ENCODE assay signal across 17 cellular contexts in the genomic region with DNA sequence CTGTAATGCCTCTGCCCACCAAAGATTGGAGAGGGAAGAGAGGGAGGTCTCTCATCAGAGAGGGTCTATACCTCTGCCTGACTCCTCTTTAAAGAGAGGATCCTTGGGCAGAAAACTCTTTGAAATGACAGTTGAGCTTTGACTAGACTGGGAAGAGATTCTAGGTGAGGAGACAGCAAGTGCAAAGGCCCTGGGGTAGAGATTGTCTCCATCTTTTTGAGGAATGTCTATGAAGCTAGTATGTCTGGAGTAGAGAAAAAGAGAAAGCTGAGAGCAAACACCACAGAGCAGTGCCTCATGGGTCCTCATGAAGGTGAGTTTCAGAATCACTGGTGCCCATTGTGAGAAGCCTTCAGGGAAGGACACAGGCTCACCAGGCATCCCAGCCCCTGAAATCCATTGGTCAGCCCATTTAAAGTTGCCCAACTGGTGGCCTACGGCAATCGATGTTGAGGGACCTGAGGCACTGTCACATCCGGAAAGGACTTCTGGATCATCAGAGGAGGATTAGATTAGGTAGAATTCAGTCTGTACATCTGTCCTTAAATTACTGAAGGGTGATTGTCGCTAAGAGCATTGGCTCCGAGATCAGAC. TPM values are rescaled to one million over a fixed set of nuclear protein-coding genes. Genes with fewer than 3 reads are reported as not detected.
DNase-seq lines count a peak whose midpoint lies in the region; ATAC-seq and TF ChIP-seq lines count a peak whose summit lies in the region.
"Had no signal": no experiment of that assay in that cellular context is flagged by ENCODE, and none has a peak within 500 bp of the region (broad histone marks: within the 10 kb centered on the region; RNA-seq: fewer than 3 reads in every experiment).

No MANE protein-coding gene starts in this region.

- H3K9me3 ChIP-seq in CD8-positive, alpha-beta T cell (ENCODE audit: low read length) = no peaks in the 10 kb centered on the region
- H3K9me3 ChIP-seq in naive thymus-derived CD4-positive, alpha-beta T cell (ENCODE audit: control insufficient read depth in 2 of 3, low read length in 3 of 3) = no peaks in the 10 kb centered on the region
- H3K9me3 ChIP-seq: sigmoid colon, thyroid gland had no signal

- intact Hi-C loops in activated CD8-positive, alpha-beta T cell treated with anti-CD3 and anti-CD28 coated beads for 36 hours (cut with micrococcal nuclease) = no loop called here
- intact Hi-C loops in CD8-positive, alpha-beta T cell (cut with DNase I, micrococcal nuclease) = no loop called here
- intact Hi-C loops in naive thymus-derived CD4-positive, alpha-beta T cell (cut with micrococcal nuclease) = no loop called here

- POLR2A ChIA-PET in activated CD8-positive, alpha-beta T cell treated with anti-CD3 and anti-CD28 coated beads for 36 hours (lab: Charles Lee) = interaction anchor here (0.9 to 23.4 kb wide), 6 partner anchors 9 to 159 kb away, joined by 3 to 440 read pairs (median 3); partner anchors contain the start of gene LBH
- POLR2A ChIA-PET in activated CD8-positive, alpha-beta T cell treated with anti-CD3 and anti-CD28 coated beads, Interleukin-2, amount 10 ng/mL, durations not matched to agents 7 days and 5 days (lab: Charles Lee) = interaction anchor here (0.6 kb wide), 1 partner anchor 115 kb away, joined by 4 read pairs; no protein-coding TSS in a partner anchor
- POLR2A ChIA-PET in CD8-positive, alpha-beta T cell (lab: Charles Lee) = interaction anchor here (1.2 to 2.2 kb wide), 8 partner anchors 10 to 115 kb away, joined by 3 to 9 read pairs (median 4); no protein-coding TSS in a partner anchor
- POLR2A ChIA-PET in naive thymus-derived CD4-positive, alpha-beta T cell (lab: Charles Lee) = interaction anchor here (2.3 to 42.6 kb wide), 3 partner anchors 10 to 73 kb away, joined by 8 to 901 read pairs (median 110); partner anchors contain the start of gene LBH

- no peaks in the 10 kb centered on the region for H3K27me3 Mint-ChIP-seq in activated CD8-positive, alpha-beta T cell treated with anti-CD3 and anti-CD28 coated beads for 36 hours
- H3K27me3 Mint-ChIP-seq in activated CD8-positive, alpha-beta T cell treated with anti-CD3 and anti-CD28 coated beads, Interleukin-2, amount 10 ng/mL, durations not matched to agents 7 days and 5 days (ENCODE audit: low read depth) = no peaks in the 10 kb centered on the region
- H3K27me3 Mint-ChIP-seq in CD8-positive, alpha-beta T cell (ENCODE audit: low read depth) = no peaks in the 10 kb centered on the region
- H3K27me3 Mint-ChIP-seq in activated naive CD8-positive, alpha-beta T cell = no peaks in the 10 kb centered on the region
- H3K27me3 Mint-ChIP-seq in naive thymus-derived CD4-positive, alpha-beta T cell = no peaks in the 10 kb centered on the region

- TF ChIP-seq CTCF in activated CD8-positive, alpha-beta T cell treated with anti-CD3 and anti-CD28 coated beads for 36 hours (IDR thresholded peaks at IDR 0.05) = no peak
- no peak for TF ChIP-seq CTCF in CD8-positive, alpha-beta T cell (IDR thresholded peaks at IDR 0.05)

- H3K4me3 ChIP-seq in CD8-positive, alpha-beta T cell (ENCODE audit: low read depth, low read length) = no peak overlapping the region
- no peak overlapping the region for H3K4me3 ChIP-seq in naive thymus-derived CD4-positive, alpha-beta T cell (ENCODE audit: low read length)
- H3K4me3 ChIP-seq: sigmoid colon, thyroid gland had no signal

- no peak for DNase-seq in activated CD8-positive, alpha-beta T cell treated with anti-CD3 and anti-CD28 coated beads for 36 hours
- no peak for DNase-seq in activated CD8-positive, alpha-beta T cell treated with anti-CD3 and anti-CD28 coated beads, Interleukin-2, amount 10 ng/mL, durations not matched to agents 7 days and 5 days
- DNase-seq in CD8-positive, alpha-beta T cell = no peak
- no peak for DNase-seq in naive thymus-derived CD4-positive, alpha-beta T cell
- DNase-seq in NCI-H1417 (lab: John Stamatoyannopoulos, UW) = no peak
- no peak for DNase-seq in ureter (ENCODE audit: low spot score)
- DNase-seq in activated effector memory CD4-positive, alpha-beta T cell treated with anti-CD3 and anti-CD28 coated beads, Interleukin-2, amount 50 U/mL, for 16 hours = no peak
- DNase-seq: effector memory CD4-positive, alpha-beta T cell; left colon; NCI-H1436; NCI-H524; sigmoid colon; thyroid gland had no signal

- H3K36me3 Mint-ChIP-seq in activated CD8-positive, alpha-beta T cell treated with anti-CD3 and anti-CD28 coated beads for 36 hours (ENCODE audit: low read depth) = peaks cover 59% of the 10 kb centered on the region
- H3K36me3 Mint-ChIP-seq in activated CD8-positive, alpha-beta T cell treated with anti-CD3 and anti-CD28 coated beads, Interleukin-2, amount 10 ng/mL, durations not matched to agents 7 days and 5 days (ENCODE audit: low read depth) = peaks cover 71% of the 10 kb centered on the region
- peaks cover 42% of the 10 kb centered on the region for H3K36me3 Mint-ChIP-seq in CD8-positive, alpha-beta T cell
- H3K36me3 Mint-ChIP-seq in activated naive CD8-positive, alpha-beta T cell = peaks cover 25% of the 10 kb centered on the region
- H3K36me3 Mint-ChIP-seq in naive thymus-derived CD4-positive, alpha-beta T cell = peaks cover 15 to 64% (median 43%) of the 10 kb centered on the region in 5 donors

- H3K9me3 Mint-ChIP-seq in activated CD8-positive, alpha-beta T cell treated with anti-CD3 and anti-CD28 coated beads for 36 hours = peaks cover 26% of the 10 kb centered on the region
- peaks cover 4% of the 10 kb centered on the region for H3K9me3 Mint-ChIP-seq in activated CD8-positive, alpha-beta T cell treated with anti-CD3 and anti-CD28 coated beads, Interleukin-2, amount 10 ng/mL, durations not matched to agents 7 days and 5 days (ENCODE audit: insufficient read depth)
- H3K9me3 Mint-ChIP-seq in CD8-positive, alpha-beta T cell = peaks cover 4% of the 10 kb centered on the region
- H3K9me3 Mint-ChIP-seq in activated naive CD8-positive, alpha-beta T cell (ENCODE audit: low read depth) = no peaks in the 10 kb centered on the region
- H3K9me3 Mint-ChIP-seq in naive thymus-derived CD4-positive, alpha-beta T cell = peaks cover 0 to 19% (median 0%) of the 10 kb centered on the region in 11 donors

- ATAC-seq in activated CD8-positive, alpha-beta T cell treated with anti-CD3 and anti-CD28 coated beads for 36 hours = no peak
- no peak for ATAC-seq in activated CD8-positive, alpha-beta T cell treated with anti-CD3 and anti-CD28 coated beads, Interleukin-2, amount 10 ng/mL, durations not matched to agents 7 days and 5 days
- ATAC-seq in CD8-positive, alpha-beta T cell = no peak
- no peak for ATAC-seq in naive thymus-derived CD4-positive, alpha-beta T cell
- ATAC-seq: HepG2, left colon, SK-N-SH treated with all-trans-retinoic acid at 6 μM for 48 hours had no signal

- H3K4me3 Mint-ChIP-seq in activated CD8-positive, alpha-beta T cell treated with anti-CD3 and anti-CD28 coated beads for 36 hours = no peak overlapping the region
- no peak overlapping the region for H3K4me3 Mint-ChIP-seq in activated CD8-positive, alpha-beta T cell treated with anti-CD3 and anti-CD28 coated beads, Interleukin-2, amount 10 ng/mL, durations not matched to agents 7 days and 5 days
- no peak overlapping the region for H3K4me3 Mint-ChIP-seq in CD8-positive, alpha-beta T cell
- H3K4me3 Mint-ChIP-seq in activated naive CD8-positive, alpha-beta T cell = no peak overlapping the region
- peak overlapping the region in 4 of 10 donors; percentile 25 to 70 (median 56) for H3K4me3 Mint-ChIP-seq in naive thymus-derived CD4-positive, alpha-beta T cell
- H3K4me3 Mint-ChIP-seq: neural crest cell had no signal

- H3K4me1 Mint-ChIP-seq in activated CD8-positive, alpha-beta T cell treated with anti-CD3 and anti-CD28 coated beads for 36 hours (ENCODE audit: low read depth) = peaks cover 92% of the 10 kb centered on the region
- H3K4me1 Mint-ChIP-seq in activated CD8-positive, alpha-beta T cell treated with anti-CD3 and anti-CD28 coated beads, Interleukin-2, amount 10 ng/mL, durations not matched to agents 7 days and 5 days (ENCODE audit: low read depth) = peaks cover 87% of the 10 kb centered on the region
- H3K4me1 Mint-ChIP-seq in CD8-positive, alpha-beta T cell (ENCODE audit: low read depth) = peaks cover 90% of the 10 kb centered on the region
- peaks cover 93% of the 10 kb centered on the region for H3K4me1 Mint-ChIP-seq in activated naive CD8-positive, alpha-beta T cell (ENCODE audit: low read depth)
- peaks cover 62 to 96% (median 92%) of the 10 kb centered on the region in 7 donors for H3K4me1 Mint-ChIP-seq in naive thymus-derived CD4-positive, alpha-beta T cell
- H3K4me1 Mint-ChIP-seq: neural crest cell had no signal

- no peak overlapping the region for H3K27ac ChIP-seq in CD8-positive, alpha-beta T cell (ENCODE audit: low read depth, low read length)
- H3K27ac ChIP-seq in naive thymus-derived CD4-positive, alpha-beta T cell (ENCODE audit: low read depth, low read length) = peak overlapping the region; percentile 48
- H3K27ac ChIP-seq: sigmoid colon, thyroid gland had no signal

- CTCF ChIA-PET in activated CD8-positive, alpha-beta T cell treated with anti-CD3 and anti-CD28 coated beads for 36 hours (lab: Charles Lee) = interaction anchor here (1.5 to 17.2 kb wide), 2 partner anchors 15 to 28 kb away, joined by 5 to 216 read pairs; partner anchors contain the start of gene LBH
- CTCF ChIA-PET in activated CD8-positive, alpha-beta T cell treated with anti-CD3 and anti-CD28 coated beads, Interleukin-2, amount 10 ng/mL, durations not matched to agents 7 days and 5 days (lab: Charles Lee) = interaction anchor here (0.7 to 19.1 kb wide), 3 partner anchors 9 to 184 kb away, joined by 3 to 268 read pairs (median 4); partner anchors contain the start of genes LBH and LCLAT1
- CTCF ChIA-PET in CD8-positive, alpha-beta T cell (lab: Charles Lee) = interaction anchor here (0.7 to 1.7 kb wide), 3 partner anchors 10 to 449 kb away, joined by 3 to 6 read pairs (median 3); no protein-coding TSS in a partner anchor
- CTCF ChIA-PET in naive thymus-derived CD4-positive, alpha-beta T cell (lab: Charles Lee) = no interaction called here

- peaks cover 21% of the 10 kb centered on the region for H3K36me3 ChIP-seq in CD8-positive, alpha-beta T cell (ENCODE audit: insufficient read depth, low read length)
- H3K36me3 ChIP-seq in naive thymus-derived CD4-positive, alpha-beta T cell (ENCODE audit: control insufficient read depth in 2 of 3, insufficient read depth in 3 of 3, low read length in 3 of 3) = peaks cover 8 to 29% (median 10%) of the 10 kb centered on the region in 3 experiments

- H3K27me3 ChIP-seq in CD8-positive, alpha-beta T cell (ENCODE audit: insufficient read depth, low read length) = no peaks in the 10 kb centered on the region
- no peaks in the 10 kb centered on the region for H3K27me3 ChIP-seq in naive thymus-derived CD4-positive, alpha-beta T cell (ENCODE audit: control insufficient read depth in 2 of 2, insufficient read depth in 2 of 2, low read length in 2 of 2)
- H3K27me3 ChIP-seq: sigmoid colon, thyroid gland had no signal

- peaks cover 92% of the 10 kb centered on the region for H3K4me1 ChIP-seq in CD8-positive, alpha-beta T cell (ENCODE audit: insufficient read depth, low read length)
- H3K4me1 ChIP-seq in naive thymus-derived CD4-positive, alpha-beta T cell (ENCODE audit: control insufficient read depth in 2 of 2, insufficient read depth in 2 of 2, low read length in 2 of 2) = peaks cover 38 to 87% of the 10 kb centered on the region in 2 donors

- peak overlapping the region; percentile 75 for H3K27ac Mint-ChIP-seq in activated CD8-positive, alpha-beta T cell treated with anti-CD3 and anti-CD28 coated beads for 36 hours
- H3K27ac Mint-ChIP-seq in activated CD8-positive, alpha-beta T cell treated with anti-CD3 and anti-CD28 coated beads, Interleukin-2, amount 10 ng/mL, durations not matched to agents 7 days and 5 days = no peak overlapping the region
- peak overlapping the region; percentile 90 for H3K27ac Mint-ChIP-seq in CD8-positive, alpha-beta T cell
- peak overlapping the region; percentile 98 for H3K27ac Mint-ChIP-seq in activated naive CD8-positive, alpha-beta T cell
- H3K27ac Mint-ChIP-seq in naive thymus-derived CD4-positive, alpha-beta T cell = peak overlapping the region in 8 of 9 donors; percentile 87 to 100 (median 96)

RNA-seq across cellular contexts. Expression of gene LBH, which starts 31.5 kb away (rescaled TPM):
- total RNA-seq in activated CD8-positive, alpha-beta T cell treated with anti-CD3 and anti-CD28 coated beads for 36 hours = 100 to 1,000 TPM; 127 to 130 TPM
- 100 to 1,000 TPM in 1 of 2 experiments, 10 to 100 TPM in 1; 97.0 to 100 TPM for total RNA-seq in activated CD8-positive, alpha-beta T cell treated with anti-CD3 and anti-CD28 coated beads, Interleukin-2, amount 10 ng/mL, durations not matched to agents 7 days and 5 days
- 100 to 1,000 TPM; 127 to 133 TPM for total RNA-seq in CD8-positive, alpha-beta T cell
- 100 to 1,000 TPM; 146 to 517 (median 192) TPM for total RNA-seq in naive thymus-derived CD4-positive, alpha-beta T cell
- polyA plus RNA-seq in naive thymus-derived CD4-positive, alpha-beta T cell = 100 to 1,000 TPM; 269 to 292 TPM
- total RNA-seq in ureter = 32.3 TPM
